Comparison of ENCODE assay signal across 24 cellular contexts in genomic region chr6:13965582-13966127, GRCh38.
"Had no signal": no experiment of that assay in that cellular context is flagged by ENCODE, and none has a peak within 500 bp of the region (broad histone marks: within the 10 kb centered on the region; RNA-seq: fewer than 3 reads in every experiment).

No MANE protein-coding gene starts in this region.

- DNase-seq: activated CD4-positive, alpha-beta memory T cell treated with anti-CD3 and anti-CD28 coated beads, Interleukin-2, amount 10 ng/mL, durations not matched to agents 7 days and 5 days; activated CD4-positive, alpha-beta T cell treated with anti-CD3 and anti-CD28 coated beads for 1 hour; activated CD4-positive, alpha-beta T cell treated with anti-CD3 and anti-CD28 coated beads for 4 hours; activated CD4-positive, alpha-beta T cell treated with anti-CD3 and anti-CD28 coated beads, Interleukin-2, amount 10 ng/mL, durations not matched to agents 7 days and 5 days; activated CD4-positive, alpha-beta T cell treated with anti-CD3 and anti-CD28 coated beads, Interleukin-2, amount 50 U/mL, for 4 hours; activated CD8-positive, alpha-beta memory T cell treated with anti-CD3 and anti-CD28 coated beads, Interleukin-2, amount 50 U/mL, for 48 hours; activated gamma-delta T cell; activated naive CD4-positive, alpha-beta T cell; activated naive CD4-positive, alpha-beta T cell treated with anti-CD3 and anti-CD28 coated beads, Interleukin-2, amount 10 ng/mL, durations not matched to agents 7 days and 5 days; activated naive CD8-positive, alpha-beta T cell treated with anti-CD3 and anti-CD28 coated beads, Interleukin-2, amount 10 ng/mL, durations not matched to agents 7 days and 5 days; activated T-cell treated with anti-CD3 and anti-CD28 coated beads for 4 hours; activated T-cell treated with anti-CD3 and anti-CD28 coated beads, Interleukin-2, amount 50 U/mL, for 24 hours; activated T-cell treated with anti-CD3 and anti-CD28 coated beads, Interleukin-2, amount 50 U/mL, for 72 hours; central memory CD4-positive, alpha-beta T cell; cerebellar nuclear complex; colonic mucosa; effector CD8-positive, alpha-beta T cell; esophagus squamous epithelium; foreskin melanocyte; T-helper 2 cell had no signal

- H3K4me3 Mint-ChIP-seq: activated CD4-positive, alpha-beta memory T cell treated with anti-CD3 and anti-CD28 coated beads, Interleukin-2, amount 10 ng/mL, durations not matched to agents 7 days and 5 days; activated CD4-positive, alpha-beta T cell treated with anti-CD3 and anti-CD28 coated beads, Interleukin-2, amount 10 ng/mL, durations not matched to agents 7 days and 5 days; activated naive CD4-positive, alpha-beta T cell treated with anti-CD3 and anti-CD28 coated beads, Interleukin-2, amount 10 ng/mL, durations not matched to agents 7 days and 5 days; activated naive CD8-positive, alpha-beta T cell treated with anti-CD3 and anti-CD28 coated beads, Interleukin-2, amount 10 ng/mL, durations not matched to agents 7 days and 5 days; activated T-cell treated with anti-CD3 and anti-CD28 coated beads, Interleukin-2, amount 50 U/mL, for 24 hours; activated T-cell treated with anti-CD3 and anti-CD28 coated beads, Interleukin-2, amount 50 U/mL, for 72 hours; brain; WTC11 had no signal

- ATAC-seq: activated naive CD4-positive, alpha-beta T cell treated with anti-CD3 and anti-CD28 coated beads, Interleukin-2, amount 50 U/mL, for 72 hours; activated T-cell treated with anti-CD3 and anti-CD28 coated beads, Interleukin-2, amount 50 U/mL, for 72 hours; gastroesophageal sphincter; WTC11 had no signal

- H3K4me1 Mint-ChIP-seq: activated CD4-positive, alpha-beta memory T cell treated with anti-CD3 and anti-CD28 coated beads, Interleukin-2, amount 10 ng/mL, durations not matched to agents 7 days and 5 days; activated CD4-positive, alpha-beta T cell treated with anti-CD3 and anti-CD28 coated beads, Interleukin-2, amount 10 ng/mL, durations not matched to agents 7 days and 5 days; activated naive CD4-positive, alpha-beta T cell treated with anti-CD3 and anti-CD28 coated beads, Interleukin-2, amount 10 ng/mL, durations not matched to agents 7 days and 5 days; activated naive CD8-positive, alpha-beta T cell treated with anti-CD3 and anti-CD28 coated beads, Interleukin-2, amount 10 ng/mL, durations not matched to agents 7 days and 5 days; WTC11 had no signal

- H3K27me3 Mint-ChIP-seq: brain had no signal

- H3K36me3 Mint-ChIP-seq: activated naive CD4-positive, alpha-beta T cell treated with anti-CD3 and anti-CD28 coated beads, Interleukin-2, amount 10 ng/mL, durations not matched to agents 7 days and 5 days; activated naive CD4-positive, alpha-beta T cell treated with anti-CD3 and anti-CD28 coated beads, Interleukin-2, amount 50 U/mL, for 72 hours had no signal

- H3K27ac Mint-ChIP-seq: activated CD4-positive, alpha-beta memory T cell treated with anti-CD3 and anti-CD28 coated beads, Interleukin-2, amount 10 ng/mL, durations not matched to agents 7 days and 5 days; activated CD4-positive, alpha-beta T cell treated with anti-CD3 and anti-CD28 coated beads, Interleukin-2, amount 10 ng/mL, durations not matched to agents 7 days and 5 days; activated naive CD4-positive, alpha-beta T cell treated with anti-CD3 and anti-CD28 coated beads, Interleukin-2, amount 10 ng/mL, durations not matched to agents 7 days and 5 days; activated naive CD4-positive, alpha-beta T cell treated with anti-CD3 and anti-CD28 coated beads, Interleukin-2, amount 50 U/mL, for 72 hours; activated naive CD8-positive, alpha-beta T cell treated with anti-CD3 and anti-CD28 coated beads, Interleukin-2, amount 10 ng/mL, durations not matched to agents 7 days and 5 days; activated T-cell treated with anti-CD3 and anti-CD28 coated beads, Interleukin-2, amount 50 U/mL, for 24 hours; activated T-cell treated with anti-CD3 and anti-CD28 coated beads, Interleukin-2, amount 50 U/mL, for 72 hours; brain; WTC11 had no signal
